In the genomic region with DNA sequence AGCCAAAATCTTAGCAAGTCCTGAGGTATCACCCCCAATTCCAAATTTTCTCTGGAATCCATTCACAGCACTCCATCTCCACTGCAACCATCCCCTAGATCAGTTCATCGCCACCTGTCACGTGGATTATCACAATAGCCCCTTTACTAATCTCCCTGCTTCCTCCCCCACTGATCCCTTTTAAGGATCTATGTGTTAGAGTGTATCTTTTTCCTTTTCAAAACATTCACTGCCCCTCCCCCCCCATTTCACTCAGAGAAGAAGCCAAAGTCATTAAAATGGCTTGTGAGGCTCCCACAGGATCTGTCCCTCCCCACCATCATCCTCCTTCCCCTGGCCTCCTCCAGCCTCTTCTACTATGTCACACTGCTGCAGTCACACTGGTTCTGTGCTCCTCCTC, we compare ENCODE assay signal across 30 cellular contexts.
"Had no signal": no experiment of that assay in that cellular context is flagged by ENCODE, and none has a peak within 500 bp of the region (broad histone marks: within the 10 kb centered on the region; RNA-seq: fewer than 3 reads in every experiment).

No MANE protein-coding gene starts in this region.

- H3K4me3 ChIP-seq: dorsolateral prefrontal cortex, gastrocnemius medialis, hepatocyte, mucosa of descending colon, smooth muscle cell, suprapubic skin, transverse colon, upper lobe of right lung, uterus had no signal

- DNase-seq: dorsolateral prefrontal cortex; effector CD4-positive, alpha-beta T cell; foreskin fibroblast; gastrocnemius medialis; head of caudate nucleus; kidney; mesenchymal stem cell; naive B cell; stimulated activated CD4-positive, alpha-beta T cell treated with anti-CD3 and anti-CD28 coated beads, Interleukin-12 subunit alpha, Interleukin-12 subunit beta, amount 100 ng/mL, for 4 hours; stimulated activated CD4-positive, alpha-beta T cell treated with anti-CD3 and anti-CD28 coated beads, Interleukin-1b, Interleukin-23, amount 100 ng/mL, for 48 hours; stimulated activated CD4-positive, alpha-beta T cell treated with anti-CD3 and anti-CD28 coated beads, Interleukin-4, amount 100 ng/mL, for 1 hour; stimulated activated CD8-positive, alpha-beta memory T cell treated with anti-CD3 and anti-CD28 coated beads, Interleukin-4, amount 100 ng/mL, for 48 hours; stimulated activated naive CD4-positive, alpha-beta T cell; stimulated activated naive CD8-positive, alpha-beta T cell treated with anti-CD3 and anti-CD28 coated beads, Interleukin-15, amount 100 ng/mL, for 72 hours; transverse colon; upper lobe of right lung; uterus had no signal

- H3K4me1 ChIP-seq: parathyroid adenoma had no signal

- H3K36me3 Mint-ChIP-seq: mesothelial cell of epicardium; naive B cell; natural killer cell treated with Interleukin-12 subunit alpha and Interleukin-12 subunit beta and Interleukin-15 and Interleukin-18, amount 100 ng/mL, for 72 hours had no signal

- H3K27ac Mint-ChIP-seq: mesothelial cell of epicardium; natural killer cell treated with Interleukin-12 subunit alpha and Interleukin-12 subunit beta and Interleukin-15 and Interleukin-18, amount 100 ng/mL, for 72 hours; progenitor cell of endocrine pancreas; stimulated activated naive CD8-positive, alpha-beta T cell treated with anti-CD3 and anti-CD28 coated beads, Interleukin-15, amount 100 ng/mL, for 72 hours had no signal

- H3K27ac ChIP-seq: dorsolateral prefrontal cortex, epithelial cell of prostate, gastrocnemius medialis, hepatocyte, parathyroid adenoma, suprapubic skin, transverse colon, upper lobe of right lung, uterus had no signal

- H3K36me3 ChIP-seq: gastrocnemius medialis, suprapubic skin, transverse colon, upper lobe of right lung, uterus had no signal

- H3K9me3 Mint-ChIP-seq: mesothelial cell of epicardium; naive B cell; natural killer cell treated with Interleukin-12 subunit alpha and Interleukin-12 subunit beta and Interleukin-15 and Interleukin-18, amount 100 ng/mL, for 72 hours; neural crest cell; stimulated activated naive CD8-positive, alpha-beta T cell treated with anti-CD3 and anti-CD28 coated beads, Interleukin-15, amount 100 ng/mL, for 72 hours had no signal

- H3K4me3 Mint-ChIP-seq: mesothelial cell of epicardium; natural killer cell treated with Interleukin-12 subunit alpha and Interleukin-12 subunit beta and Interleukin-15 and Interleukin-18, amount 100 ng/mL, for 72 hours; neural crest cell; stimulated activated naive CD8-positive, alpha-beta T cell treated with anti-CD3 and anti-CD28 coated beads, Interleukin-15, amount 100 ng/mL, for 72 hours had no signal

- H3K9me3 ChIP-seq: gastrocnemius medialis, mucosa of descending colon, suprapubic skin, transverse colon, upper lobe of right lung, uterus had no signal

- ATAC-seq: esophagus mucosa; gastrocnemius medialis; left lobe of liver; mucosa of descending colon; natural killer cell treated with Interleukin-12 subunit alpha and Interleukin-12 subunit beta and Interleukin-15 and Interleukin-18, amount 100 ng/mL, for 72 hours; sciatic nerve; stimulated activated naive CD8-positive, alpha-beta T cell treated with anti-CD3 and anti-CD28 coated beads, Interleukin-15, amount 100 ng/mL, for 72 hours; upper lobe of right lung had no signal
